In genomic region chr11:117441146-117441975, GRCh38 we compare ENCODE assay signal across 24 cellular contexts.
"Had no signal": no experiment of that assay in that cellular context is flagged by ENCODE, and none has a peak within 500 bp of the region (broad histone marks: within the 10 kb centered on the region; RNA-seq: fewer than 3 reads in every experiment).

No MANE protein-coding gene starts in this region.

- H2AFZ ChIP-seq: parathyroid adenoma had no signal

- H3K27ac ChIP-seq: dorsolateral prefrontal cortex, neutrophil, parathyroid adenoma, prostate gland, right atrium auricular region, thoracic aorta, tibial nerve, upper lobe of left lung had no signal

- H3K4me3 ChIP-seq: dorsolateral prefrontal cortex, lung, prostate gland, right atrium auricular region, smooth muscle cell, thoracic aorta, tibial nerve, upper lobe of left lung had no signal

- H3K4me3 Mint-ChIP-seq: immature natural killer cell; memory B cell; natural killer cell; stimulated activated effector memory CD8-positive, alpha-beta T cell treated with anti-CD3 and anti-CD28 coated beads, Interleukin-12 subunit alpha, Interleukin-12 subunit beta, amount 100 ng/mL, for 72 hours had no signal

- ATAC-seq: left ventricle myocardium superior; sciatic nerve; stimulated activated effector memory CD8-positive, alpha-beta T cell treated with anti-CD3 and anti-CD28 coated beads, Interleukin-12 subunit alpha, Interleukin-12 subunit beta, amount 100 ng/mL, for 72 hours had no signal

- H3K27me3 ChIP-seq: dorsolateral prefrontal cortex, right atrium auricular region, upper lobe of left lung had no signal

- H3K4me2 ChIP-seq: smooth muscle cell had no signal

- H3K4me1 ChIP-seq: parathyroid adenoma, prostate gland, upper lobe of left lung had no signal

- H3K27ac Mint-ChIP-seq: immature natural killer cell; memory B cell; natural killer cell; stimulated activated effector memory CD8-positive, alpha-beta T cell treated with anti-CD3 and anti-CD28 coated beads, Interleukin-12 subunit alpha, Interleukin-12 subunit beta, amount 100 ng/mL, for 72 hours had no signal

- DNase-seq: cortex of kidney; effector CD4-positive, alpha-beta T cell; hypothalamus; immature natural killer cell; islet precursor cell; left ventricle myocardium superior; natural killer cell; stimulated activated CD4-positive, alpha-beta T cell treated with anti-CD3 and anti-CD28 coated beads, Interleukin-2, amount 100 ng/mL, for 24 hours; stimulated activated CD4-positive, alpha-beta T cell treated with anti-CD3 and anti-CD28 coated beads, Interleukin-4, amount 100 ng/mL, for 24 hours; stimulated activated naive CD4-positive, alpha-beta T cell treated with Interleukin-2 at 50 U/mL for 16 hours; substantia nigra; upper lobe of left lung had no signal

- H3K9me3 ChIP-seq: neutrophil, prostate gland, right atrium auricular region, thoracic aorta, tibial nerve, upper lobe of left lung had no signal

- H3K4me1 Mint-ChIP-seq: immature natural killer cell; memory B cell; natural killer cell; stimulated activated effector memory CD8-positive, alpha-beta T cell treated with anti-CD3 and anti-CD28 coated beads, Interleukin-12 subunit alpha, Interleukin-12 subunit beta, amount 100 ng/mL, for 72 hours had no signal

- H3K9me3 Mint-ChIP-seq: stimulated activated effector memory CD8-positive, alpha-beta T cell treated with anti-CD3 and anti-CD28 coated beads, Interleukin-12 subunit alpha, Interleukin-12 subunit beta, amount 100 ng/mL, for 72 hours had no signal

- H3K9ac ChIP-seq: parathyroid adenoma had no signal

- H3K36me3 ChIP-seq: neutrophil, prostate gland, right atrium auricular region, thoracic aorta, upper lobe of left lung had no signal

- H3K36me3 Mint-ChIP-seq: immature natural killer cell; memory B cell; natural killer cell; stimulated activated effector memory CD8-positive, alpha-beta T cell treated with anti-CD3 and anti-CD28 coated beads, Interleukin-12 subunit alpha, Interleukin-12 subunit beta, amount 100 ng/mL, for 72 hours had no signal
